Comparison of ENCODE assay signal across 1 cellular context in the genomic region with DNA sequence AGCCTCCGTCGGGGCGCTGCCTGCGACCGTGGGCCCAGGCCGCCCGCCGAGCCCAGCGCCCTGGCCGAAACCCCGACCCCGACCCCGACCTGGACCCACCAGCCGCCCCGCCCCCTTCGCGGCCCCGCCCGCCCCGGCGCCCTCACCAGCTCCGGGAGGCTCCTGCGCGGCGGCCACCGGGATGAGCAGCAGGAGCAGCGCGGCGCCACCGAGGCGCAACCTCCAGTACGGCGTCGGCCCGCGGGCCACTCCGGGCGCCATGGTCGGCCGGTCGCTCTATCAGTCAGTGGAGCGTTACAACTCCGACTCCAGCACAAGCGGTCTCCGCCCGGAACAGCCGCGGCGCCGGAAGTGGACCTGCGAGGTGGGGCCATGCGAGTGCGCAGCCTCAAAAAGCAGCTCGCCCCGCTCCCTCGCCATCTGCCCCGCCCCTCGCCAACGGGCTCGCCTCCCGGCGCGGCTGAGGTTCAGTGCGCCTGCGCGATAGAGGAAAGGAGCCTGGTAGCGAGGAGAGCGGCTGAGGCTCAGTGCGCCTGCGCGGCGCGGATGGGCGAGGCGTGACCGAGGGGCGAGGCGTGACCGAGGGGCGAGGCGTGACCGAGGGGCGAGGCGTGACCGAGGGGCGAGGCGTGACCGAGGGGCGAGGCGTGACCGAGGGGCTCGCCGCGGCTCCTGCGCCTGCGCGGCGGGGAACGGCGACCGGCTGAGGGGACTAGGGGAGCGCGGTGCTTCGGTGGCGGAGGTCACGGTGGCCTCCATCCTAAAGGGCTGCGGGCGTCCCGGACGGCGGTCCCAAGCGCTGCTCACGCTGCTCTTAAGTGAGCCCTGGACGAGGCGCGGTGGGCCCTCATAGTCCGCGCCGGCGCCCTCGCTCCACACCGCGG.
TF ChIP-seq lines count a peak whose summit lies in the region.

A gene with protein sequence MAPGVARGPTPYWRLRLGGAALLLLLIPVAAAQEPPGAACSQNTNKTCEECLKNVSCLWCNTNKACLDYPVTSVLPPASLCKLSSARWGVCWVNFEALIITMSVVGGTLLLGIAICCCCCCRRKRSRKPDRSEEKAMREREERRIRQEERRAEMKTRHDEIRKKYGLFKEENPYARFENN (minus strand): TSS at position 335 of the 884 bp plus-strand sequence. CDS start 74 bp downstream, at position 261.

TF ChIP-seq in K562, 482 proteins besides CTCF, POLR2A, EP300 and RAD21 (continued from another document and continues in another):
- TF ChIP-seq, protein P1, sequence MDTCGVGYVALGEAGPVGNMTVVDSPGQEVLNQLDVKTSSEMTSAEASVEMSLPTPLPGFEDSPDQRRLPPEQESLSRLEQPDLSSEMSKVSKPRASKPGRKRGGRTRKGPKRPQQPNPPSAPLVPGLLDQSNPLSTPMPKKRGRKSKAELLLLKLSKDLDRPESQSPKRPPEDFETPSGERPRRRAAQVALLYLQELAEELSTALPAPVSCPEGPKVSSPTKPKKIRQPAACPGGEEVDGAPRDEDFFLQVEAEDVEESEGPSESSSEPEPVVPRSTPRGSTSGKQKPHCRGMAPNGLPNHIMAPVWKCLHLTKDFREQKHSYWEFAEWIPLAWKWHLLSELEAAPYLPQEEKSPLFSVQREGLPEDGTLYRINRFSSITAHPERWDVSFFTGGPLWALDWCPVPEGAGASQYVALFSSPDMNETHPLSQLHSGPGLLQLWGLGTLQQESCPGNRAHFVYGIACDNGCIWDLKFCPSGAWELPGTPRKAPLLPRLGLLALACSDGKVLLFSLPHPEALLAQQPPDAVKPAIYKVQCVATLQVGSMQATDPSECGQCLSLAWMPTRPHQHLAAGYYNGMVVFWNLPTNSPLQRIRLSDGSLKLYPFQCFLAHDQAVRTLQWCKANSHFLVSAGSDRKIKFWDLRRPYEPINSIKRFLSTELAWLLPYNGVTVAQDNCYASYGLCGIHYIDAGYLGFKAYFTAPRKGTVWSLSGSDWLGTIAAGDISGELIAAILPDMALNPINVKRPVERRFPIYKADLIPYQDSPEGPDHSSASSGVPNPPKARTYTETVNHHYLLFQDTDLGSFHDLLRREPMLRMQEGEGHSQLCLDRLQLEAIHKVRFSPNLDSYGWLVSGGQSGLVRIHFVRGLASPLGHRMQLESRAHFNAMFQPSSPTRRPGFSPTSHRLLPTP (IDR thresholded peaks at IDR 0.05; ENCODE audit: borderline replicate concordance, extremely low read depth, insufficient read length): no peak
- TF ChIP-seq, protein P2, sequence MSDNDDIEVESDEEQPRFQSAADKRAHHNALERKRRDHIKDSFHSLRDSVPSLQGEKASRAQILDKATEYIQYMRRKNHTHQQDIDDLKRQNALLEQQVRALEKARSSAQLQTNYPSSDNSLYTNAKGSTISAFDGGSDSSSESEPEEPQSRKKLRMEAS (CRISPR knock-in tag; IDR thresholded peaks at IDR 0.05): peak; percentile 94
- TF ChIP-seq CXXC5 (CRISPR knock-in tag; IDR thresholded peaks at IDR 0.05): peak; percentile 86
- TF ChIP-seq, protein P3, sequence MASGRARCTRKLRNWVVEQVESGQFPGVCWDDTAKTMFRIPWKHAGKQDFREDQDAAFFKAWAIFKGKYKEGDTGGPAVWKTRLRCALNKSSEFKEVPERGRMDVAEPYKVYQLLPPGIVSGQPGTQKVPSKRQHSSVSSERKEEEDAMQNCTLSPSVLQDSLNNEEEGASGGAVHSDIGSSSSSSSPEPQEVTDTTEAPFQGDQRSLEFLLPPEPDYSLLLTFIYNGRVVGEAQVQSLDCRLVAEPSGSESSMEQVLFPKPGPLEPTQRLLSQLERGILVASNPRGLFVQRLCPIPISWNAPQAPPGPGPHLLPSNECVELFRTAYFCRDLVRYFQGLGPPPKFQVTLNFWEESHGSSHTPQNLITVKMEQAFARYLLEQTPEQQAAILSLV (tag; IDR thresholded peaks at IDR 0.05): no peak
- TF ChIP-seq ZNF830 (CRISPR knock-in tag; IDR thresholded peaks at IDR 0.05): no peak
- no peak for TF ChIP-seq SMAD4 (CRISPR knock-in tag; conservative IDR thresholded peaks at IDR 0.05)
- peak; percentile 89 for TF ChIP-seq CCNT2 (IDR thresholded peaks at IDR 0.05; ENCODE audit: borderline replicate concordance, extremely low read depth, insufficient read length, low read depth, low read length)
- TF ChIP-seq, protein P4, sequence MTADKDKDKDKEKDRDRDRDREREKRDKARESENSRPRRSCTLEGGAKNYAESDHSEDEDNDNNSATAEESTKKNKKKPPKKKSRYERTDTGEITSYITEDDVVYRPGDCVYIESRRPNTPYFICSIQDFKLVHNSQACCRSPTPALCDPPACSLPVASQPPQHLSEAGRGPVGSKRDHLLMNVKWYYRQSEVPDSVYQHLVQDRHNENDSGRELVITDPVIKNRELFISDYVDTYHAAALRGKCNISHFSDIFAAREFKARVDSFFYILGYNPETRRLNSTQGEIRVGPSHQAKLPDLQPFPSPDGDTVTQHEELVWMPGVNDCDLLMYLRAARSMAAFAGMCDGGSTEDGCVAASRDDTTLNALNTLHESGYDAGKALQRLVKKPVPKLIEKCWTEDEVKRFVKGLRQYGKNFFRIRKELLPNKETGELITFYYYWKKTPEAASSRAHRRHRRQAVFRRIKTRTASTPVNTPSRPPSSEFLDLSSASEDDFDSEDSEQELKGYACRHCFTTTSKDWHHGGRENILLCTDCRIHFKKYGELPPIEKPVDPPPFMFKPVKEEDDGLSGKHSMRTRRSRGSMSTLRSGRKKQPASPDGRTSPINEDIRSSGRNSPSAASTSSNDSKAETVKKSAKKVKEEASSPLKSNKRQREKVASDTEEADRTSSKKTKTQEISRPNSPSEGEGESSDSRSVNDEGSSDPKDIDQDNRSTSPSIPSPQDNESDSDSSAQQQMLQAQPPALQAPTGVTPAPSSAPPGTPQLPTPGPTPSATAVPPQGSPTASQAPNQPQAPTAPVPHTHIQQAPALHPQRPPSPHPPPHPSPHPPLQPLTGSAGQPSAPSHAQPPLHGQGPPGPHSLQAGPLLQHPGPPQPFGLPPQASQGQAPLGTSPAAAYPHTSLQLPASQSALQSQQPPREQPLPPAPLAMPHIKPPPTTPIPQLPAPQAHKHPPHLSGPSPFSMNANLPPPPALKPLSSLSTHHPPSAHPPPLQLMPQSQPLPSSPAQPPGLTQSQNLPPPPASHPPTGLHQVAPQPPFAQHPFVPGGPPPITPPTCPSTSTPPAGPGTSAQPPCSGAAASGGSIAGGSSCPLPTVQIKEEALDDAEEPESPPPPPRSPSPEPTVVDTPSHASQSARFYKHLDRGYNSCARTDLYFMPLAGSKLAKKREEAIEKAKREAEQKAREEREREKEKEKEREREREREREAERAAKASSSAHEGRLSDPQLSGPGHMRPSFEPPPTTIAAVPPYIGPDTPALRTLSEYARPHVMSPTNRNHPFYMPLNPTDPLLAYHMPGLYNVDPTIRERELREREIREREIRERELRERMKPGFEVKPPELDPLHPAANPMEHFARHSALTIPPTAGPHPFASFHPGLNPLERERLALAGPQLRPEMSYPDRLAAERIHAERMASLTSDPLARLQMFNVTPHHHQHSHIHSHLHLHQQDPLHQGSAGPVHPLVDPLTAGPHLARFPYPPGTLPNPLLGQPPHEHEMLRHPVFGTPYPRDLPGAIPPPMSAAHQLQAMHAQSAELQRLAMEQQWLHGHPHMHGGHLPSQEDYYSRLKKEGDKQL (CRISPR knock-in tag; IDR thresholded peaks at IDR 0.05; ENCODE audit: borderline replicate concordance): no peak
- no peak for TF ChIP-seq ILF3 (IDR thresholded peaks at IDR 0.05; ENCODE audit: borderline replicate concordance)
- TF ChIP-seq POLR2AphosphoS5 (IDR thresholded peaks at IDR 0.05; ENCODE audit: control insufficient read depth, insufficient read depth, low read depth, low read length): peak; percentile 62
- TF ChIP-seq BCOR (IDR thresholded peaks at IDR 0.05): no peak; the same call in 1 of the 2 replicates
- TF ChIP-seq ZFX (CRISPR knock-in tag; IDR thresholded peaks at IDR 0.05): peak; percentile 85; the same call in 1 of the 2 replicates
- TF ChIP-seq SMARCC2 (IDR thresholded peaks at IDR 0.05; ENCODE audit: low read depth): no peak
- TF ChIP-seq HCFC1 (IDR thresholded peaks at IDR 0.05; ENCODE audit: low read depth, low read length): peak; percentile 29; the same call in 1 of the 2 replicates
- no peak for TF ChIP-seq CBFB (CRISPR knock-in tag; IDR thresholded peaks at IDR 0.05)
- no peak for TF ChIP-seq SRSF9 (IDR thresholded peaks at IDR 0.05; ENCODE audit: borderline replicate concordance, low read depth, low read length)
- TF ChIP-seq ZNF311 (CRISPR knock-in tag; IDR thresholded peaks at IDR 0.05): 0 out of 2 replicates have a peak, but pooled peaks have one; percentile 8
- no peak for TF ChIP-seq CCAR2 (IDR thresholded peaks at IDR 0.05; ENCODE audit: low read depth, low read length)
- no peak for TF ChIP-seq U2AF2 (optimal IDR thresholded peaks at IDR 0.05; ENCODE audit: low read depth, low read length)
- no peak for TF ChIP-seq ZNF197 (CRISPR knock-in tag; IDR thresholded peaks at IDR 0.05; ENCODE audit: low read depth)
- TF ChIP-seq POLR2H (tag; IDR thresholded peaks at IDR 0.05; ENCODE audit: low read depth): no peak
- TF ChIP-seq ZNF717 (CRISPR knock-in tag; IDR thresholded peaks at IDR 0.05): no peak
- TF ChIP-seq ZKSCAN1 (IDR thresholded peaks at IDR 0.05; ENCODE audit: low read depth, low read length): no peak; the same call in 1 of the 2 replicates
- no peak for TF ChIP-seq RBM39 (optimal IDR thresholded peaks at IDR 0.05; ENCODE audit: low read depth, low read length)
- TF ChIP-seq, protein P5, sequence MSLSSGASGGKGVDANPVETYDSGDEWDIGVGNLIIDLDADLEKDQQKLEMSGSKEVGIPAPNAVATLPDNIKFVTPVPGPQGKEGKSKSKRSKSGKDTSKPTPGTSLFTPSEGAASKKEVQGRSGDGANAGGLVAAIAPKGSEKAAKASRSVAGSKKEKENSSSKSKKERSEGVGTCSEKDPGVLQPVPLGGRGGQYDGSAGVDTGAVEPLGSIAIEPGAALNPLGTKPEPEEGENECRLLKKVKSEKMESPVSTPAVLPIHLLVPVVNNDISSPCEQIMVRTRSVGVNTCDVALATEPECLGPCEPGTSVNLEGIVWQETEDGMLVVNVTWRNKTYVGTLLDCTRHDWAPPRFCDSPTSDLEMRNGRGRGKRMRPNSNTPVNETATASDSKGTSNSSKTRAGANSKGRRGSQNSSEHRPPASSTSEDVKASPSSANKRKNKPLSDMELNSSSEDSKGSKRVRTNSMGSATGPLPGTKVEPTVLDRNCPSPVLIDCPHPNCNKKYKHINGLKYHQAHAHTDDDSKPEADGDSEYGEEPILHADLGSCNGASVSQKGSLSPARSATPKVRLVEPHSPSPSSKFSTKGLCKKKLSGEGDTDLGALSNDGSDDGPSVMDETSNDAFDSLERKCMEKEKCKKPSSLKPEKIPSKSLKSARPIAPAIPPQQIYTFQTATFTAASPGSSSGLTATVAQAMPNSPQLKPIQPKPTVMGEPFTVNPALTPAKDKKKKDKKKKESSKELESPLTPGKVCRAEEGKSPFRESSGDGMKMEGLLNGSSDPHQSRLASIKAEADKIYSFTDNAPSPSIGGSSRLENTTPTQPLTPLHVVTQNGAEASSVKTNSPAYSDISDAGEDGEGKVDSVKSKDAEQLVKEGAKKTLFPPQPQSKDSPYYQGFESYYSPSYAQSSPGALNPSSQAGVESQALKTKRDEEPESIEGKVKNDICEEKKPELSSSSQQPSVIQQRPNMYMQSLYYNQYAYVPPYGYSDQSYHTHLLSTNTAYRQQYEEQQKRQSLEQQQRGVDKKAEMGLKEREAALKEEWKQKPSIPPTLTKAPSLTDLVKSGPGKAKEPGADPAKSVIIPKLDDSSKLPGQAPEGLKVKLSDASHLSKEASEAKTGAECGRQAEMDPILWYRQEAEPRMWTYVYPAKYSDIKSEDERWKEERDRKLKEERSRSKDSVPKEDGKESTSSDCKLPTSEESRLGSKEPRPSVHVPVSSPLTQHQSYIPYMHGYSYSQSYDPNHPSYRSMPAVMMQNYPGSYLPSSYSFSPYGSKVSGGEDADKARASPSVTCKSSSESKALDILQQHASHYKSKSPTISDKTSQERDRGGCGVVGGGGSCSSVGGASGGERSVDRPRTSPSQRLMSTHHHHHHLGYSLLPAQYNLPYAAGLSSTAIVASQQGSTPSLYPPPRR (CRISPR knock-in tag; IDR thresholded peaks at IDR 0.05; ENCODE audit: borderline replicate concordance): peak; percentile 87; the same call in 1 of the 2 replicates
- TF ChIP-seq, protein P6, sequence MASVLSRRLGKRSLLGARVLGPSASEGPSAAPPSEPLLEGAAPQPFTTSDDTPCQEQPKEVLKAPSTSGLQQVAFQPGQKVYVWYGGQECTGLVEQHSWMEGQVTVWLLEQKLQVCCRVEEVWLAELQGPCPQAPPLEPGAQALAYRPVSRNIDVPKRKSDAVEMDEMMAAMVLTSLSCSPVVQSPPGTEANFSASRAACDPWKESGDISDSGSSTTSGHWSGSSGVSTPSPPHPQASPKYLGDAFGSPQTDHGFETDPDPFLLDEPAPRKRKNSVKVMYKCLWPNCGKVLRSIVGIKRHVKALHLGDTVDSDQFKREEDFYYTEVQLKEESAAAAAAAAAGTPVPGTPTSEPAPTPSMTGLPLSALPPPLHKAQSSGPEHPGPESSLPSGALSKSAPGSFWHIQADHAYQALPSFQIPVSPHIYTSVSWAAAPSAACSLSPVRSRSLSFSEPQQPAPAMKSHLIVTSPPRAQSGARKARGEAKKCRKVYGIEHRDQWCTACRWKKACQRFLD (CRISPR knock-in tag; IDR thresholded peaks at IDR 0.05): no peak
- no peak for TF ChIP-seq PHF21A (IDR thresholded peaks at IDR 0.05; ENCODE audit: borderline replicate concordance, low read depth)
- no peak for TF ChIP-seq HSF4 (CRISPR knock-in tag; IDR thresholded peaks at IDR 0.05; ENCODE audit: borderline replicate concordance)
- no peak for TF ChIP-seq GTF2E2 (tag; IDR thresholded peaks at IDR 0.05)
- TF ChIP-seq ESRRA (IDR thresholded peaks at IDR 0.05; ENCODE audit: borderline replicate concordance, low read depth): peak; percentile 59
- no peak; the same call in 1 of the 2 replicates for TF ChIP-seq ZNF431 (CRISPR knock-in tag; IDR thresholded peaks at IDR 0.05)
- peak; percentile 80 for TF ChIP-seq NR2C2 (CRISPR knock-in tag; IDR thresholded peaks at IDR 0.05)
- TF ChIP-seq NR2C2 (tag; IDR thresholded peaks at IDR 0.05): no peak; the same call in none of the 2 replicates
- no peak for TF ChIP-seq PCBP2 (IDR thresholded peaks at IDR 0.05; ENCODE audit: low read depth, low read length, poor library complexity, severe bottlenecking)
- TF ChIP-seq NCOA1 (IDR thresholded peaks at IDR 0.05; ENCODE audit: low read depth): no peak
- TF ChIP-seq, protein P7, sequence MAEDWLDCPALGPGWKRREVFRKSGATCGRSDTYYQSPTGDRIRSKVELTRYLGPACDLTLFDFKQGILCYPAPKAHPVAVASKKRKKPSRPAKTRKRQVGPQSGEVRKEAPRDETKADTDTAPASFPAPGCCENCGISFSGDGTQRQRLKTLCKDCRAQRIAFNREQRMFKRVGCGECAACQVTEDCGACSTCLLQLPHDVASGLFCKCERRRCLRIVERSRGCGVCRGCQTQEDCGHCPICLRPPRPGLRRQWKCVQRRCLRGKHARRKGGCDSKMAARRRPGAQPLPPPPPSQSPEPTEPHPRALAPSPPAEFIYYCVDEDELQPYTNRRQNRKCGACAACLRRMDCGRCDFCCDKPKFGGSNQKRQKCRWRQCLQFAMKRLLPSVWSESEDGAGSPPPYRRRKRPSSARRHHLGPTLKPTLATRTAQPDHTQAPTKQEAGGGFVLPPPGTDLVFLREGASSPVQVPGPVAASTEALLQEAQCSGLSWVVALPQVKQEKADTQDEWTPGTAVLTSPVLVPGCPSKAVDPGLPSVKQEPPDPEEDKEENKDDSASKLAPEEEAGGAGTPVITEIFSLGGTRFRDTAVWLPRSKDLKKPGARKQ (CRISPR knock-in tag; IDR thresholded peaks at IDR 0.05): no peak
- no peak for TF ChIP-seq SIX5 (IDR thresholded peaks at IDR 0.05; ENCODE audit: borderline replicate concordance in 1 of 2, insufficient read depth in 1 of 2, low read depth in 1 of 2, low read length in 2 of 2)
